Comparison of ENCODE assay signal across 8 cellular contexts in the genomic region with DNA sequence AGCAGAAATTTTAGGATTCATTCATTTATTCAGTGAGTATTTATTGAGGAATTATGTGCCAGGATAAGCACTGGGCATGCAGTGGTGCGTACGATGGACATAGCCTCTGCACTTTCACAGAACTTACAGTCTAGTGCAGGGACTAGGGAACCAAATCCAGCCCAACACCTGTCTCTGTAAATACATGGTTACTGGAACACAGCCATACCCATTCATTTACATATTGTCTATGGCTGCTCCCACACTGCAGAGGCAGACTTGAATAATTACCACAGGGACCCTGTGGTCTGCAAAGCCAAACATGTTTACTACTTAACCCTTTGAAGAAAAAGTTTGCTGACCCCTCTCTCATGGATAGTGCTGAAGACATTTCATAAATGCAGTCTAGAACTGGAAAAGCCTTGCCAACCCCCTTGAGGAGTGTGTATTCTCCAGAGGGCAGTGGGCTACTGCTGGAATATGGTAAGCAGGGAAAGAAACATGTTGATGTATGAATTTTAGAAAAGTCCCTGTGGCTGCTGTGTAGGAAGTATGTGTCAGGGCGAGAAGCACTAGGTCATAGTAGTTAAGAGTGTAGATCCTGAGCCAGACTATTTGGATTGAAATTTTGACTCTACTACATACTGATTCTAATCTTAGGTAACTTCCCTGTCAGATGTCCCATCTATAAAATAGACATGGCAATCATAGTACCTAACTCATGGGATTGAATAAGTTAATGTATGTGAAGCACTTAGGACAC.
DNase-seq lines count a peak whose midpoint lies in the region; ATAC-seq and TF ChIP-seq lines count a peak whose summit lies in the region.

No MANE protein-coding gene starts in this region.

- TF ChIP-seq POLR2A in Raji (IDR thresholded peaks at IDR 0.05; ENCODE audit: insufficient read depth, low read depth, low read length), result 0 out of 2 replicates have a peak, but pooled peaks have one; percentile 20

- DNase-seq in effector CD8-positive, alpha-beta T cell (lab: John Stamatoyannopoulos, UW), result no peak
- no peak for DNase-seq in NK-92 treated with Interleukin-12 subunit alpha and Interleukin-12 subunit beta, amount 100 ng/mL, for 24 hours (lab: John Stamatoyannopoulos, UW)
- DNase-seq in DMS153 (lab: John Stamatoyannopoulos, UW), result no peak
- no peak for DNase-seq in 8988T

- ATAC-seq in GM18511 (IDR thresholded peaks at IDR 0.05; ENCODE audit: unreplicated experiment) (peak; percentile 74), GM21526 (IDR thresholded peaks at IDR 0.05; ENCODE audit: low FRiP score, unreplicated experiment) (peak; percentile 66), HG03280 (IDR thresholded peaks at IDR 0.05; ENCODE audit: unreplicated experiment) (peak; percentile 55)
